In genomic region chr1:83901547-83902155, GRCh38 we compare ENCODE assay signal across 12 cellular contexts.
DNase-seq lines count a peak whose midpoint lies in the region; ATAC-seq, FAIRE-seq and TF ChIP-seq lines count a peak whose summit lies in the region.
"Had no signal": no experiment of that assay in that cellular context is flagged by ENCODE, and none has a peak within 500 bp of the region (broad histone marks: within the 10 kb centered on the region; RNA-seq: fewer than 3 reads in every experiment).

No MANE protein-coding gene starts in this region.

- no peaks in the 10 kb centered on the region for H4K20me1 ChIP-seq in HepG2 (ENCODE audit: insufficient read depth, low read length)

- no TSS peak for BruUV-seq in HepG2 (replicated peaks; lab: Mats Ljungman, UMichigan)

- FAIRE-seq in HepG2 (lab: Jason Lieb, UNC), result no peak

- no peak for TF ChIP-seq RAD21 in HepG2 (CRISPR knock-in tag; IDR thresholded peaks at IDR 0.05)

- DNase-seq in BJ (ENCODE audit: low read depth), result peak; percentile 50
- DNase-seq in LNCaP clone FGC (ENCODE audit: low read depth), result peak; percentile 87
- DNase-seq in astrocyte of the spinal cord (ENCODE audit: low read depth, low spot score), result peak; percentile 66
- peak; percentile 78 for DNase-seq in HepG2 (ENCODE audit: low spot score)
- DNase-seq in endodermal cell, result no peak
- no peak for DNase-seq in NK-92 (lab: John Stamatoyannopoulos, UW; ENCODE audit: unreplicated experiment)
- no peak for DNase-seq in NCI-H1048 (lab: John Stamatoyannopoulos, UW)
- DNase-seq: activated T-cell treated with anti-CD3 and anti-CD28 coated beads, Interleukin-2, amount 50 U/mL, for 48 hours; NCI-H1694 treated with DMSO at 0.1 percent for 48 hours had no signal

- WGBS in HepG2 (ENCODE audit: low lambda C conversion rate), result 2% methylated on average over 4 of the region's 4 CpGs
- WGBS in endodermal cell (ENCODE audit: insufficient coverage in 1 of 2, insufficient read length in 1 of 2), 2 experiments, result 87 to 100% methylated on average over 2 to 4 of the region's 4 CpGs

- peak overlapping the region; percentile 23; the same call in 1 of the 2 replicates for H3K4me2 ChIP-seq in HepG2 (ENCODE audit: low read depth, low read length)

- TF ChIP-seq CTCF in BJ (IDR thresholded peaks at IDR 0.05; ENCODE audit: insufficient read depth, low read depth, low read length) (no peak), LNCaP clone FGC (IDR thresholded peaks at IDR 0.05; ENCODE audit: control insufficient read depth, extremely low read depth, insufficient read depth) (no peak), astrocyte of the spinal cord (IDR thresholded peaks at IDR 0.05; ENCODE audit: low read depth, low read length) (no peak), HepG2 (CRISPR knock-in tag; IDR thresholded peaks at IDR 0.05) (no peak), endodermal cell (conservative IDR thresholded peaks at IDR 0.05) (no peak)

- TF ChIP-seq EP300 in HepG2 (IDR thresholded peaks at IDR 0.05; ENCODE audit: low read depth in 2 of 2, low read length in 2 of 2) (peak in 1 of 2 experiments; percentile 57; a peak in 1 of 4 replicates), HepG2 (CRISPR knock-in tag; IDR thresholded peaks at IDR 0.05; ENCODE audit: borderline replicate concordance) (no peak)

- no peak overlapping the region for H3K9ac ChIP-seq in HepG2 (ENCODE audit: insufficient read depth, low read depth, low read length)
- H3K9ac ChIP-seq in endodermal cell (ENCODE audit: extremely low read depth, low read length, poor library complexity, severe bottlenecking), result no peak overlapping the region

- intact Hi-C loops in HepG2 (cut with micrococcal nuclease; ENCODE audit: unreplicated experiment), result no loop called here

- H3K79me2 ChIP-seq in HepG2 (ENCODE audit: insufficient read depth, low read length), result no peaks in the 10 kb centered on the region

- no peaks in the 10 kb centered on the region for H3K9me3 ChIP-seq in HepG2 (ENCODE audit: low read length)
- no peaks in the 10 kb centered on the region for H3K9me3 ChIP-seq in endodermal cell (ENCODE audit: control insufficient read depth, low read length)

- H3K36me3 Mint-ChIP-seq in endodermal cell (ENCODE audit: low read depth), result no peaks in the 10 kb centered on the region
- H3K36me3 Mint-ChIP-seq: mesothelial cell of epicardium had no signal

- peaks cover 6% of the 10 kb centered on the region for H3K4me1 Mint-ChIP-seq in endodermal cell
- H3K4me1 Mint-ChIP-seq: mesothelial cell of epicardium had no signal

- in situ Hi-C loops in astrocyte of the spinal cord (cut with HindIII; ENCODE audit: low sequenced_read_pairs), result no loop called here
- in situ Hi-C loops in HepG2 (cut with HindIII; ENCODE audit: extremely low pct_ligation_motif_present, low pct_unique_long_range_greater_than_20kb), result no loop called here

- no peaks in the 10 kb centered on the region for H3K36me3 ChIP-seq in BJ (ENCODE audit: control insufficient read depth, insufficient read depth, low read length)
- H3K36me3 ChIP-seq in HepG2 (replicated peaks in 1 of 2; ENCODE audit: control insufficient read depth in 1 of 2, insufficient read depth in 2 of 2, low read length in 2 of 2), result no peaks in the 10 kb centered on the region
- no peaks in the 10 kb centered on the region for H3K36me3 ChIP-seq in endodermal cell (ENCODE audit: control insufficient read depth, insufficient read depth, low read length)

- POLR2A ChIA-PET in BJ (lab: Charles Lee), result interaction anchor here (0.5 kb wide), 1 partner anchor 12 kb away, joined by 3 read pairs; no protein-coding TSS in a partner anchor
- POLR2A ChIA-PET in HepG2 (lab: Yijun Ruan, JAX), result no interaction called here

- no peaks in the 10 kb centered on the region for H3K27me3 Mint-ChIP-seq in endodermal cell (ENCODE audit: insufficient read depth)

- H3K4me1 ChIP-seq in HepG2 (ENCODE audit: insufficient read depth, low read length), result peaks cover 12% of the 10 kb centered on the region
- H3K4me1 ChIP-seq in endodermal cell (ENCODE audit: control insufficient read depth, insufficient read depth, low read length), result no peaks in the 10 kb centered on the region

- H3K27ac ChIP-seq in HepG2 (ENCODE audit: extremely low read length, insufficient read depth, low read length), result no peak overlapping the region
- no peak overlapping the region for H3K27ac ChIP-seq in endodermal cell (ENCODE audit: low read depth, low read length)

- CTCF ChIA-PET in BJ (lab: Yijun Ruan, JAX), result interaction anchor here (1.2 kb wide), 1 partner anchor 222 kb away, joined by 3 read pairs; no protein-coding TSS in a partner anchor
- CTCF ChIA-PET in HepG2 (lab: Yijun Ruan, JAX; ENCODE audit: low intra/inter-chr PET ratio, low total read pairs), result no interaction called here

- H3K9me3 Mint-ChIP-seq in endodermal cell, result no peaks in the 10 kb centered on the region
- H3K9me3 Mint-ChIP-seq: mesothelial cell of epicardium; T-helper 1 cell treated with Interleukin-12 subunit alpha and Interleukin-12 subunit beta and Interleukin-4 antibody, amounts not matched to agents 30 μg/mL and 1 μg/mL, for 36 hours had no signal

- H3K27me3 ChIP-seq in BJ (ENCODE audit: control insufficient read depth, insufficient read depth, low read length) (no peaks in the 10 kb centered on the region), HepG2 (ENCODE audit: control insufficient read depth in 1 of 2, insufficient read depth in 2 of 2, low read length in 2 of 2) (no peaks in the 10 kb centered on the region; a peak in 1 of 5 replicates), endodermal cell (ENCODE audit: control insufficient read depth, insufficient read depth, low read length, poor library complexity, severe bottlenecking) (no peaks in the 10 kb centered on the region)

- H3K4me3 ChIP-seq in BJ (ENCODE audit: low read depth, low read length) (no peak overlapping the region), LNCaP clone FGC (ENCODE audit: low read depth, low read length) (no peak overlapping the region), astrocyte of the spinal cord (ENCODE audit: low read depth, low read length) (no peak overlapping the region), HepG2 (replicated peaks in 1 of 3; ENCODE audit: insufficient read depth in 1 of 3, low read depth in 2 of 3, low read length in 3 of 3) (no peak overlapping the region), endodermal cell (ENCODE audit: low read length) (no peak overlapping the region)

- peak; percentile 97 for ATAC-seq in HepG2
- ATAC-seq in GM18498 (IDR thresholded peaks at IDR 0.05; ENCODE audit: unreplicated experiment), result no peak

- TF ChIP-seq POLR2A in HepG2 (IDR thresholded peaks at IDR 0.05; ENCODE audit: insufficient read depth in 1 of 2, low read depth in 2 of 2, low read length in 2 of 2), result no peak

- no peak overlapping the region for H3K27ac Mint-ChIP-seq in endodermal cell
- H3K27ac Mint-ChIP-seq: mesothelial cell of epicardium; T-helper 1 cell treated with Interleukin-12 subunit alpha and Interleukin-12 subunit beta and Interleukin-4 antibody, amounts not matched to agents 30 μg/mL and 1 μg/mL, for 36 hours had no signal

- H2AFZ ChIP-seq in HepG2 (ENCODE audit: low read length), result no peak overlapping the region

- H3K4me3 Mint-ChIP-seq in endodermal cell, result no peak overlapping the region
- H3K4me3 Mint-ChIP-seq: mesothelial cell of epicardium; T-helper 1 cell treated with Interleukin-12 subunit alpha and Interleukin-12 subunit beta and Interleukin-4 antibody, amounts not matched to agents 30 μg/mL and 1 μg/mL, for 36 hours had no signal

TF ChIP-seq in HepG2, 621 proteins besides CTCF, POLR2A, EP300 and RAD21 (continues in another document):
- no peak for TF ChIP-seq CREB1 (IDR thresholded peaks at IDR 0.05)
- TF ChIP-seq CREB1 (CRISPR knock-in tag; IDR thresholded peaks at IDR 0.05), result peak; percentile 54
- TF ChIP-seq NR2F1 (CRISPR knock-in tag; IDR thresholded peaks at IDR 0.05), result no peak
- TF ChIP-seq MAFF (IDR thresholded peaks at IDR 0.05; ENCODE audit: low read depth, low read length), result peak; percentile 83
- no peak for TF ChIP-seq KAT8 (CRISPR knock-in tag; IDR thresholded peaks at IDR 0.05)
- TF ChIP-seq FOXP1 (IDR thresholded peaks at IDR 0.05), result no peak
- TF ChIP-seq FOXP1 (CRISPR knock-in tag; IDR thresholded peaks at IDR 0.05), result peak; percentile 64
- TF ChIP-seq ZGPAT (CRISPR knock-in tag; IDR thresholded peaks at IDR 0.05), result peak; percentile 36; the same call in 1 of the 2 replicates
- no peak for TF ChIP-seq POGK (CRISPR knock-in tag; conservative IDR thresholded peaks at IDR 0.05)
- TF ChIP-seq TAF15 (IDR thresholded peaks at IDR 0.05; ENCODE audit: low read depth, low read length, poor library complexity, severe bottlenecking), result no peak
- TF ChIP-seq BHLHE40 (IDR thresholded peaks at IDR 0.05; ENCODE audit: low read length), result peak; percentile 28; the same call in 1 of the 2 replicates

Comparison
In these comparisons a context has a peak if more than half of its experiments do, and no peak if none do; other contexts are left out.
1. DNase-seq: peak in BJ (single experiment), LNCaP clone FGC (single experiment), astrocyte of the spinal cord (single experiment) and HepG2 (single experiment); none in endodermal cell (single experiment), NK-92 (single experiment) and NCI-H1048 (single experiment).